ENCODE assay signal across 7 cellular contexts in genomic region chr18:25409971-25410370, GRCh38. TPM values are rescaled to one million over a fixed set of nuclear protein-coding genes. Genes with fewer than 3 reads are reported as not detected.
"Had no signal": no experiment of that assay in that cellular context is flagged by ENCODE, and none has a peak within 500 bp of the region (broad histone marks: within the 10 kb centered on the region; RNA-seq: fewer than 3 reads in every experiment).

No MANE protein-coding gene starts in this region.

- H3K27ac ChIP-seq: HL-60 had no signal

- H3K4me3 ChIP-seq: K562 had no signal

- ATAC-seq: HepG2, K562 had no signal

- DNase-seq: IMR-90, KBM-7, KG1 had no signal

RNA-seq across cellular contexts. Expression of gene ZNF521, which starts 58.0 kb away (rescaled TPM):
- polyA plus RNA-seq: HepG2, IgD-negative memory B cell had no signal
